In genomic region chr10:54854843-54855242, GRCh38 we compare ENCODE assay signal across 37 cellular contexts. TPM values are rescaled to one million over a fixed set of nuclear protein-coding genes. Genes with fewer than 3 reads are reported as not detected.
"Had no signal": no experiment of that assay in that cellular context is flagged by ENCODE, and none has a peak within 500 bp of the region (broad histone marks: within the 10 kb centered on the region; RNA-seq: fewer than 3 reads in every experiment).

No MANE protein-coding gene starts in this region.

- DNase-seq: activated CD4-positive, alpha-beta memory T cell treated with anti-CD3 and anti-CD28 coated beads, Interleukin-2, amount 10 ng/mL, durations not matched to agents 7 days and 5 days; activated CD4-positive, alpha-beta T cell treated with anti-CD3 and anti-CD28 coated beads for 1 hour; activated CD4-positive, alpha-beta T cell treated with anti-CD3 and anti-CD28 coated beads for 36 hours; activated CD4-positive, alpha-beta T cell treated with anti-CD3 and anti-CD28 coated beads for 48 hours; activated CD4-positive, alpha-beta T cell treated with anti-CD3 and anti-CD28 coated beads, Interleukin-2, amount 10 ng/mL, durations not matched to agents 7 days and 5 days; activated CD4-positive, alpha-beta T cell treated with anti-CD3 and anti-CD28 coated beads, Interleukin-2, amount 50 U/mL, for 48 hours; activated CD4-positive, CD25-positive, alpha-beta regulatory T cell; activated CD8-positive, alpha-beta memory T cell treated with anti-CD3 and anti-CD28 coated beads, Interleukin-2, amount 50 U/mL, for 4 hours; activated CD8-positive, alpha-beta T cell treated with anti-CD3 and anti-CD28 coated beads, Interleukin-2, amount 10 ng/mL, durations not matched to agents 7 days and 5 days; activated effector memory CD4-positive, alpha-beta T cell treated with Interleukin-2 at 50 U/mL for 16 hours; activated gamma-delta T cell; activated naive CD4-positive, alpha-beta T cell treated with anti-CD3 and anti-CD28 coated beads, Interleukin-2, amount 10 ng/mL, durations not matched to agents 7 days and 5 days; activated naive CD4-positive, alpha-beta T cell treated with Interleukin-2 at 50 U/mL for 16 hours; activated naive CD8-positive, alpha-beta T cell treated with anti-CD3 and anti-CD28 coated beads, Interleukin-2, amount 10 ng/mL, durations not matched to agents 7 days and 5 days; activated naive CD8-positive, alpha-beta T cell treated with anti-CD3 and anti-CD28 coated beads, Interleukin-2, amount 50 U/mL, for 24 hours; activated T-cell treated with anti-CD3 and anti-CD28 coated beads, Interleukin-2, amount 50 U/mL, for 24 hours; activated T-cell treated with anti-CD3 and anti-CD28 coated beads, Interleukin-2, amount 50 U/mL, for 48 hours; amygdala; anterior cingulate cortex; body of pancreas; brain microvascular endothelial cell; central memory CD4-positive, alpha-beta T cell; SW 1271; T-helper 1 cell; T-helper 2 cell; T-helper 9 cell; WERI-Rb-1 had no signal

- H3K4me3 Mint-ChIP-seq: activated CD4-positive, alpha-beta memory T cell treated with anti-CD3 and anti-CD28 coated beads, Interleukin-2, amount 10 ng/mL, durations not matched to agents 7 days and 5 days; activated CD4-positive, alpha-beta T cell treated with anti-CD3 and anti-CD28 coated beads for 36 hours; activated CD4-positive, alpha-beta T cell treated with anti-CD3 and anti-CD28 coated beads, Interleukin-2, amount 10 ng/mL, durations not matched to agents 7 days and 5 days; activated CD8-positive, alpha-beta T cell treated with anti-CD3 and anti-CD28 coated beads, Interleukin-2, amount 10 ng/mL, durations not matched to agents 7 days and 5 days; activated naive CD4-positive, alpha-beta T cell treated with anti-CD3 and anti-CD28 coated beads, Interleukin-2, amount 10 ng/mL, durations not matched to agents 7 days and 5 days; activated naive CD4-positive, alpha-beta T cell treated with anti-CD3 and anti-CD28 coated beads, Interleukin-2, amount 50 U/mL, for 24 hours; activated naive CD8-positive, alpha-beta T cell; activated naive CD8-positive, alpha-beta T cell treated with anti-CD3 and anti-CD28 coated beads, Interleukin-2, amount 10 ng/mL, durations not matched to agents 7 days and 5 days; activated naive CD8-positive, alpha-beta T cell treated with anti-CD3 and anti-CD28 coated beads, Interleukin-2, amount 50 U/mL, for 24 hours; activated T-cell treated with anti-CD3 and anti-CD28 coated beads, Interleukin-2, amount 50 U/mL, for 24 hours; T-helper 1 cell treated with Interleukin-12 subunit alpha and Interleukin-12 subunit beta and Interleukin-4 antibody, amounts not matched to agents 30 μg/mL and 1 μg/mL, for 36 hours; T-helper 2 cell treated with Interferon-gamma antibody and Interleukin-4, amounts not matched to agents 5 μg/mL and 100 μg/mL, for 36 hours; WTC11 had no signal

- H3K27ac ChIP-seq: body of pancreas, brain microvascular endothelial cell, breast epithelium, WERI-Rb-1 had no signal

- H3K27ac Mint-ChIP-seq: activated CD4-positive, alpha-beta memory T cell treated with anti-CD3 and anti-CD28 coated beads, Interleukin-2, amount 10 ng/mL, durations not matched to agents 7 days and 5 days; activated CD4-positive, alpha-beta T cell treated with anti-CD3 and anti-CD28 coated beads for 36 hours; activated CD4-positive, alpha-beta T cell treated with anti-CD3 and anti-CD28 coated beads, Interleukin-2, amount 10 ng/mL, durations not matched to agents 7 days and 5 days; activated CD8-positive, alpha-beta T cell treated with anti-CD3 and anti-CD28 coated beads, Interleukin-2, amount 10 ng/mL, durations not matched to agents 7 days and 5 days; activated naive CD4-positive, alpha-beta T cell treated with anti-CD3 and anti-CD28 coated beads, Interleukin-2, amount 10 ng/mL, durations not matched to agents 7 days and 5 days; activated naive CD4-positive, alpha-beta T cell treated with anti-CD3 and anti-CD28 coated beads, Interleukin-2, amount 50 U/mL, for 24 hours; activated naive CD8-positive, alpha-beta T cell; activated naive CD8-positive, alpha-beta T cell treated with anti-CD3 and anti-CD28 coated beads, Interleukin-2, amount 10 ng/mL, durations not matched to agents 7 days and 5 days; activated naive CD8-positive, alpha-beta T cell treated with anti-CD3 and anti-CD28 coated beads, Interleukin-2, amount 50 U/mL, for 24 hours; activated T-cell treated with anti-CD3 and anti-CD28 coated beads, Interleukin-2, amount 50 U/mL, for 24 hours; activated T-helper 2 cell treated with anti-CD3 and anti-CD28 coated beads, Interferon-gamma antibody, Interleukin-2, Interleukin-4, amounts not matched to agents 10 μg/mL and 5 μg/mL and 100 μg/mL, durations not matched to agents 14 hours and 24 hours and 36 hours; T-helper 1 cell treated with Interleukin-12 subunit alpha and Interleukin-12 subunit beta and Interleukin-4 antibody, amounts not matched to agents 30 μg/mL and 1 μg/mL, for 36 hours; T-helper 2 cell treated with Interferon-gamma antibody and Interleukin-4, amounts not matched to agents 5 μg/mL and 100 μg/mL, for 36 hours; WTC11 had no signal

- H3K36me3 ChIP-seq: brain microvascular endothelial cell, breast epithelium, WERI-Rb-1 had no signal

- H3K4me3 ChIP-seq: body of pancreas, breast epithelium had no signal

- H3K27me3 Mint-ChIP-seq: activated CD4-positive, alpha-beta memory T cell treated with anti-CD3 and anti-CD28 coated beads, Interleukin-2, amount 10 ng/mL, durations not matched to agents 7 days and 5 days; activated CD4-positive, alpha-beta T cell treated with anti-CD3 and anti-CD28 coated beads for 36 hours; activated CD4-positive, alpha-beta T cell treated with anti-CD3 and anti-CD28 coated beads, Interleukin-2, amount 10 ng/mL, durations not matched to agents 7 days and 5 days; activated naive CD4-positive, alpha-beta T cell treated with anti-CD3 and anti-CD28 coated beads, Interleukin-2, amount 10 ng/mL, durations not matched to agents 7 days and 5 days; activated naive CD4-positive, alpha-beta T cell treated with anti-CD3 and anti-CD28 coated beads, Interleukin-2, amount 50 U/mL, for 24 hours; activated naive CD8-positive, alpha-beta T cell; activated naive CD8-positive, alpha-beta T cell treated with anti-CD3 and anti-CD28 coated beads, Interleukin-2, amount 10 ng/mL, durations not matched to agents 7 days and 5 days; activated naive CD8-positive, alpha-beta T cell treated with anti-CD3 and anti-CD28 coated beads, Interleukin-2, amount 50 U/mL, for 24 hours; activated T-cell treated with anti-CD3 and anti-CD28 coated beads, Interleukin-2, amount 50 U/mL, for 24 hours had no signal

- H3K27me3 ChIP-seq: body of pancreas, brain microvascular endothelial cell, breast epithelium had no signal

- H3K4me1 Mint-ChIP-seq: activated CD4-positive, alpha-beta memory T cell treated with anti-CD3 and anti-CD28 coated beads, Interleukin-2, amount 10 ng/mL, durations not matched to agents 7 days and 5 days; activated CD4-positive, alpha-beta T cell treated with anti-CD3 and anti-CD28 coated beads for 36 hours; activated CD4-positive, alpha-beta T cell treated with anti-CD3 and anti-CD28 coated beads, Interleukin-2, amount 10 ng/mL, durations not matched to agents 7 days and 5 days; activated naive CD4-positive, alpha-beta T cell treated with anti-CD3 and anti-CD28 coated beads, Interleukin-2, amount 10 ng/mL, durations not matched to agents 7 days and 5 days; activated naive CD4-positive, alpha-beta T cell treated with anti-CD3 and anti-CD28 coated beads, Interleukin-2, amount 50 U/mL, for 24 hours; activated naive CD8-positive, alpha-beta T cell treated with anti-CD3 and anti-CD28 coated beads, Interleukin-2, amount 10 ng/mL, durations not matched to agents 7 days and 5 days; activated naive CD8-positive, alpha-beta T cell treated with anti-CD3 and anti-CD28 coated beads, Interleukin-2, amount 50 U/mL, for 24 hours; WTC11 had no signal

- H3K9me3 ChIP-seq: body of pancreas had no signal

- H3K36me3 Mint-ChIP-seq: activated naive CD4-positive, alpha-beta T cell treated with anti-CD3 and anti-CD28 coated beads, Interleukin-2, amount 10 ng/mL, durations not matched to agents 7 days and 5 days; activated naive CD4-positive, alpha-beta T cell treated with anti-CD3 and anti-CD28 coated beads, Interleukin-2, amount 50 U/mL, for 24 hours; activated naive CD8-positive, alpha-beta T cell; activated naive CD8-positive, alpha-beta T cell treated with anti-CD3 and anti-CD28 coated beads, Interleukin-2, amount 10 ng/mL, durations not matched to agents 7 days and 5 days; WTC11 had no signal

- H3K9me3 Mint-ChIP-seq: activated naive CD4-positive, alpha-beta T cell treated with anti-CD3 and anti-CD28 coated beads, Interleukin-2, amount 50 U/mL, for 24 hours; activated naive CD8-positive, alpha-beta T cell treated with anti-CD3 and anti-CD28 coated beads, Interleukin-2, amount 10 ng/mL, durations not matched to agents 7 days and 5 days; T-helper 1 cell treated with Interleukin-12 subunit alpha and Interleukin-12 subunit beta and Interleukin-4 antibody, amounts not matched to agents 30 μg/mL and 1 μg/mL, for 36 hours had no signal

- ATAC-seq: activated CD4-positive, alpha-beta T cell treated with anti-CD3 and anti-CD28 coated beads for 36 hours; activated CD4-positive, CD25-positive, alpha-beta regulatory T cell treated with anti-CD3 and anti-CD28 coated beads, Interleukin-2, amount 50 U/mL, for 24 hours; activated CD8-positive, alpha-beta T cell treated with anti-CD3 and anti-CD28 coated beads, Interleukin-2, amount 10 ng/mL, durations not matched to agents 7 days and 5 days; activated naive CD8-positive, alpha-beta T cell treated with anti-CD3 and anti-CD28 coated beads, Interleukin-2, amount 50 U/mL, for 24 hours; body of pancreas; WTC11 had no signal

- H3K4me1 ChIP-seq: body of pancreas, breast epithelium had no signal

RNA-seq across cellular contexts. Expression of gene PCDH15, which starts 53.8 kb away (rescaled TPM):
- total RNA-seq: activated CD4-positive, alpha-beta memory T cell treated with anti-CD3 and anti-CD28 coated beads, Interleukin-2, amount 10 ng/mL, durations not matched to agents 7 days and 5 days; activated CD4-positive, alpha-beta T cell treated with anti-CD3 and anti-CD28 coated beads for 36 hours; activated CD4-positive, alpha-beta T cell treated with anti-CD3 and anti-CD28 coated beads, Interleukin-2, amount 10 ng/mL, durations not matched to agents 7 days and 5 days; activated CD8-positive, alpha-beta memory T cell treated with anti-CD3 and anti-CD28 coated beads for 36 hours; activated CD8-positive, alpha-beta T cell treated with anti-CD3 and anti-CD28 coated beads, Interleukin-2, amount 10 ng/mL, durations not matched to agents 7 days and 5 days; activated naive CD8-positive, alpha-beta T cell treated with anti-CD3 and anti-CD28 coated beads, Interleukin-2, amount 10 ng/mL, durations not matched to agents 7 days and 5 days; astrocyte; body of pancreas; breast epithelium had no signal
